ENCODE assay signal across 10 cellular contexts in genomic region chr14:106842687-106843086, GRCh38.
DNase-seq lines count a peak whose midpoint lies in the region; ATAC-seq and TF ChIP-seq lines count a peak whose summit lies in the region.
"Had no signal": no experiment of that assay in that cellular context is flagged by ENCODE, and none has a peak within 500 bp of the region (broad histone marks: within the 10 kb centered on the region; RNA-seq: fewer than 3 reads in every experiment).

No MANE protein-coding gene starts in this region.

- no peak overlapping the region for H3K27ac ChIP-seq in HL-60 (replicated peaks)

- POLR2A ChIA-PET in activated B cell treated with CpG ODN at 0.5 μM for 24 hours (lab: Charles Lee): interaction anchor here (2.5 kb wide), 1 partner anchor 30 kb away, joined by 37 read pairs; no protein-coding TSS in a partner anchor
- POLR2A ChIA-PET in naive thymus-derived CD8-positive, alpha-beta T cell (lab: Charles Lee): no interaction called here
- POLR2A ChIA-PET in activated CD8-positive, alpha-beta T cell treated with anti-CD3 and anti-CD28 coated beads, Interleukin-2, amount 10 ng/mL, durations not matched to agents 7 days and 5 days (lab: Charles Lee): no interaction called here

- H3K4me3 Mint-ChIP-seq in activated B cell treated with CpG ODN at 0.5 μM for 24 hours: no peak overlapping the region
- H3K4me3 Mint-ChIP-seq in naive thymus-derived CD8-positive, alpha-beta T cell: peak overlapping the region in 7 of 10 donors; percentile 1 to 57 (median 15)
- no peak overlapping the region for H3K4me3 Mint-ChIP-seq in activated CD8-positive, alpha-beta T cell treated with anti-CD3 and anti-CD28 coated beads, Interleukin-2, amount 10 ng/mL, durations not matched to agents 7 days and 5 days

- peaks cover 52% of the 10 kb centered on the region for H3K4me1 Mint-ChIP-seq in activated B cell treated with CpG ODN at 0.5 μM for 24 hours
- peaks cover 25 to 54% (median 53%) of the 10 kb centered on the region in 4 donors for H3K4me1 Mint-ChIP-seq in naive thymus-derived CD8-positive, alpha-beta T cell
- peaks cover 30% of the 10 kb centered on the region for H3K4me1 Mint-ChIP-seq in activated CD8-positive, alpha-beta T cell treated with anti-CD3 and anti-CD28 coated beads, Interleukin-2, amount 10 ng/mL, durations not matched to agents 7 days and 5 days (ENCODE audit: low read depth)

- peak overlapping the region; percentile 97 for H3K27ac Mint-ChIP-seq in activated B cell treated with CpG ODN at 0.5 μM for 24 hours
- peak overlapping the region in 9 of 10 donors; percentile 37 to 98 (median 94) for H3K27ac Mint-ChIP-seq in naive thymus-derived CD8-positive, alpha-beta T cell
- H3K27ac Mint-ChIP-seq in activated CD8-positive, alpha-beta T cell treated with anti-CD3 and anti-CD28 coated beads, Interleukin-2, amount 10 ng/mL, durations not matched to agents 7 days and 5 days: no peak overlapping the region

- H3K27me3 ChIP-seq in HL-60 (ENCODE audit: insufficient read depth, poor library complexity, severe bottlenecking): no peaks in the 10 kb centered on the region

- peaks cover 13% of the 10 kb centered on the region for H3K36me3 Mint-ChIP-seq in activated B cell treated with CpG ODN at 0.5 μM for 24 hours (ENCODE audit: low read depth)
- H3K36me3 Mint-ChIP-seq in naive thymus-derived CD8-positive, alpha-beta T cell: no peaks in the 10 kb centered on the region
- no peaks in the 10 kb centered on the region for H3K36me3 Mint-ChIP-seq in activated CD8-positive, alpha-beta T cell treated with anti-CD3 and anti-CD28 coated beads, Interleukin-2, amount 10 ng/mL, durations not matched to agents 7 days and 5 days (ENCODE audit: low read depth)

- peak; percentile 68 for DNase-seq in DMS53 (lab: John Stamatoyannopoulos, UW)
- DNase-seq in HL-60 (ENCODE audit: low read depth in 1 of 2, low spot score in 1 of 2): no peak
- no peak for DNase-seq in activated B cell treated with CpG ODN at 0.5 μM for 24 hours
- DNase-seq in naive thymus-derived CD8-positive, alpha-beta T cell: no peak
- DNase-seq in NCI-H1694 (lab: John Stamatoyannopoulos, UW): no peak
- DNase-seq in activated CD8-positive, alpha-beta T cell treated with anti-CD3 and anti-CD28 coated beads, Interleukin-2, amount 10 ng/mL, durations not matched to agents 7 days and 5 days: no peak
- DNase-seq: activated CD4-positive, alpha-beta T cell treated with anti-CD3 and anti-CD28 coated beads for 4 hours; aorta; NCI-H774 had no signal

- H3K27me3 Mint-ChIP-seq in activated B cell treated with CpG ODN at 0.5 μM for 24 hours: no peaks in the 10 kb centered on the region
- H3K27me3 Mint-ChIP-seq in naive thymus-derived CD8-positive, alpha-beta T cell: no peaks in the 10 kb centered on the region
- H3K27me3 Mint-ChIP-seq in activated CD8-positive, alpha-beta T cell treated with anti-CD3 and anti-CD28 coated beads, Interleukin-2, amount 10 ng/mL, durations not matched to agents 7 days and 5 days (ENCODE audit: low read depth): peaks cover 6% of the 10 kb centered on the region

- CTCF ChIA-PET in activated B cell treated with CpG ODN at 0.5 μM for 24 hours (lab: Charles Lee): interaction anchor here (1.4 to 17.8 kb wide), 7 partner anchors 9 to 37 kb away, joined by 4 to 398 read pairs (median 7); no protein-coding TSS in a partner anchor
- CTCF ChIA-PET in activated CD8-positive, alpha-beta T cell treated with anti-CD3 and anti-CD28 coated beads, Interleukin-2, amount 10 ng/mL, durations not matched to agents 7 days and 5 days (lab: Charles Lee): interaction anchor here (1.2 to 10.7 kb wide), 4 partner anchors 11 to 52 kb away, joined by 4 to 193 read pairs (median 58); no protein-coding TSS in a partner anchor

- H3K4me3 ChIP-seq in HL-60 (replicated peaks; ENCODE audit: insufficient read depth, low read length): no peak overlapping the region

- TF ChIP-seq CTCF in HL-60 (IDR thresholded peaks at IDR 0.05; ENCODE audit: insufficient read depth, low read length) (peak; percentile 28), activated B cell treated with CpG ODN at 0.5 μM for 24 hours (IDR thresholded peaks at IDR 0.05) (no peak)

- no peak for ATAC-seq in activated B cell treated with CpG ODN at 0.5 μM for 24 hours (ENCODE audit: low read depth)
- no peak for ATAC-seq in naive thymus-derived CD8-positive, alpha-beta T cell
- ATAC-seq in activated CD8-positive, alpha-beta T cell treated with anti-CD3 and anti-CD28 coated beads, Interleukin-2, amount 10 ng/mL, durations not matched to agents 7 days and 5 days: no peak
- no peak for ATAC-seq in GM19397 (IDR thresholded peaks at IDR 0.05; ENCODE audit: unreplicated experiment)

- intact Hi-C loops in activated B cell treated with CpG ODN at 0.5 μM for 24 hours (cut with micrococcal nuclease): loop anchor here (1.0 kb wide), 2 partner anchors 9 to 30 kb away; no protein-coding TSS in a partner anchor

- no peaks in the 10 kb centered on the region for H3K9me3 Mint-ChIP-seq in activated B cell treated with CpG ODN at 0.5 μM for 24 hours
- no peaks in the 10 kb centered on the region for H3K9me3 Mint-ChIP-seq in naive thymus-derived CD8-positive, alpha-beta T cell
- no peaks in the 10 kb centered on the region for H3K9me3 Mint-ChIP-seq in activated CD8-positive, alpha-beta T cell treated with anti-CD3 and anti-CD28 coated beads, Interleukin-2, amount 10 ng/mL, durations not matched to agents 7 days and 5 days (ENCODE audit: insufficient read depth)

Comparison
In these comparisons a context has a peak if more than half of its experiments do, and no peak if none do; other contexts are left out.
1. H3K4me3 Mint-ChIP-seq: peak in naive thymus-derived CD8-positive, alpha-beta T cell (7 of 10); none in activated B cell treated with CpG ODN at 0.5 μM for 24 hours (single experiment) and activated CD8-positive, alpha-beta T cell treated with anti-CD3 and anti-CD28 coated beads, Interleukin-2, amount 10 ng/mL, durations not matched to agents 7 days and 5 days (single experiment).